Comparison of ENCODE assay signal across 8 cellular contexts in the genomic region with DNA sequence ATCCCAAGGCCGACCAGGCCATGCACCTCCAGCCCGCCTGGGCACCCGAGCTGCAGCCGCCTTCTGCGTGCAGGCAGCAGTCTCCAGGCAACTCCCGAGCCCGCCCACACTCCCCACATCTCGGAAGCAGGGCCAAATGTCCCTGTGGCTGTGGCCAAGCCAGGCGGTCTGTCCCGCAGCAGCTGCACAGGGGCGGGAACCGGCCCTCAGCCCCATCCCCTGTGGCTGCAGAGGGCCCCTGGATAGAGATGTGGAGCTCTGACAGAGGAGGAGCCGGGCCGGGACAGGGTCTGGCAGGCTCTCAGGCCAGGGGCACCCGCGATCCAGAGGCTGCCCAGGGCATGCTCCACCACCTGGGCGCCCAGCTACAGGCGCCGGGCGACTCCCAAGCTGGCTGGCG.
DNase-seq lines count a peak whose midpoint lies in the region; ATAC-seq and TF ChIP-seq lines count a peak whose summit lies in the region.
"Not testable (repeated sequence)": the region's sequence is repeated elsewhere in the genome, so short reads cannot be mapped to it uniquely, and the experiment has no call there.

No MANE protein-coding gene starts in this region.

- not testable (repeated sequence) for H3K27ac ChIP-seq in CD4-positive, CD25-positive, alpha-beta regulatory T cell (ENCODE audit: insufficient read depth, low read length, poor library complexity, severe bottlenecking); right atrium auricular region; lung (ENCODE audit: low read depth in 1 of 2, low read length in 1 of 2); testis

- TF ChIP-seq CTCF in right atrium auricular region (IDR thresholded peaks at IDR 0.05); lung (IDR thresholded peaks at IDR 0.05; ENCODE audit: control extremely low read depth, extremely low read depth); testis (IDR thresholded peaks at IDR 0.05): not testable (repeated sequence)

- not testable (repeated sequence) for H3K9me3 ChIP-seq in CD4-positive, CD25-positive, alpha-beta regulatory T cell (ENCODE audit: control insufficient read depth in 2 of 2, low read length in 2 of 2); right atrium auricular region; lung (ENCODE audit: control insufficient read depth in 2 of 2, insufficient read depth in 1 of 2, low read length in 1 of 2); testis

- WGBS in lung, 2 donors = 55 to 58% methylated on average over 8 to 11 of the region's 21 CpGs
- 63% methylated on average over 11 of the region's 21 CpGs; no CpG with 5 or more reads in 1 of the 2 donors for WGBS in testis, 2 donors

- not testable (repeated sequence) for H3K36me3 Mint-ChIP-seq in CD4-positive, CD25-positive, alpha-beta regulatory T cell

- H3K27me3 Mint-ChIP-seq in CD4-positive, CD25-positive, alpha-beta regulatory T cell = not testable (repeated sequence)

- H3K36me3 ChIP-seq in CD4-positive, CD25-positive, alpha-beta regulatory T cell (ENCODE audit: control insufficient read depth, insufficient read depth, low read length); right atrium auricular region; lung (ENCODE audit: control insufficient read depth in 2 of 2, insufficient read depth in 2 of 2, low read length in 2 of 2); testis (ENCODE audit: low read depth, missing control alignments): not testable (repeated sequence)

- peak in 2 of 3 donors; percentile 0 to 1 for DNase-seq in CD4-positive, CD25-positive, alpha-beta regulatory T cell
- DNase-seq in RPMI7951 (ENCODE audit: low read depth) = peak; percentile 5
- DNase-seq in activated T-cell treated with anti-CD3 and anti-CD28 coated beads, Interleukin-2, amount 50 U/mL, for 48 hours = peak; percentile 16 to 18
- DNase-seq in ecto neural progenitor cell (ENCODE audit: low spot score) = peak; percentile 46
- peak; percentile 40 for DNase-seq in right atrium auricular region (ENCODE audit: low spot score)
- DNase-seq in lung (ENCODE audit: low spot score) = peak; percentile 28
- DNase-seq in pons (ENCODE audit: low spot score) = peak; percentile 1
- DNase-seq in testis = peak; percentile 13

- intact Hi-C loops in testis (cut with DNase I; ENCODE audit: low total_unique reads) = not testable (repeated sequence)

- not testable (repeated sequence) for H3K4me1 Mint-ChIP-seq in CD4-positive, CD25-positive, alpha-beta regulatory T cell

- ATAC-seq in CD4-positive, CD25-positive, alpha-beta regulatory T cell (ENCODE audit: low read depth in 2 of 2); lung (ENCODE audit: insufficient read depth, low FRiP score): not testable (repeated sequence)

- not testable (repeated sequence) for H3K4me3 Mint-ChIP-seq in CD4-positive, CD25-positive, alpha-beta regulatory T cell

- not testable (repeated sequence) for TF ChIP-seq POLR2A in testis (IDR thresholded peaks at IDR 0.05)

- not testable (repeated sequence) for H3K27ac Mint-ChIP-seq in CD4-positive, CD25-positive, alpha-beta regulatory T cell

- H3K27me3 ChIP-seq in CD4-positive, CD25-positive, alpha-beta regulatory T cell (ENCODE audit: control insufficient read depth, insufficient read depth, low read length); right atrium auricular region; lung (ENCODE audit: control insufficient read depth, insufficient read depth); testis: not testable (repeated sequence)

- not testable (repeated sequence) for H3K4me3 ChIP-seq in CD4-positive, CD25-positive, alpha-beta regulatory T cell (ENCODE audit: low read depth, low read length); lung; testis
- H3K4me3 ChIP-seq in right atrium auricular region = peak overlapping the region in 1 of 2 donors; percentile 25

- not testable (repeated sequence) for H3K9me3 Mint-ChIP-seq in CD4-positive, CD25-positive, alpha-beta regulatory T cell

- not testable (repeated sequence) for H3K4me1 ChIP-seq in CD4-positive, CD25-positive, alpha-beta regulatory T cell (ENCODE audit: control insufficient read depth, insufficient read depth, low read length, poor library complexity, severe bottlenecking); right atrium auricular region; lung (ENCODE audit: control insufficient read depth in 2 of 2, insufficient read depth in 2 of 2, low read length in 2 of 2); testis
